Comparison of ENCODE assay signal across 24 cellular contexts in the genomic region with DNA sequence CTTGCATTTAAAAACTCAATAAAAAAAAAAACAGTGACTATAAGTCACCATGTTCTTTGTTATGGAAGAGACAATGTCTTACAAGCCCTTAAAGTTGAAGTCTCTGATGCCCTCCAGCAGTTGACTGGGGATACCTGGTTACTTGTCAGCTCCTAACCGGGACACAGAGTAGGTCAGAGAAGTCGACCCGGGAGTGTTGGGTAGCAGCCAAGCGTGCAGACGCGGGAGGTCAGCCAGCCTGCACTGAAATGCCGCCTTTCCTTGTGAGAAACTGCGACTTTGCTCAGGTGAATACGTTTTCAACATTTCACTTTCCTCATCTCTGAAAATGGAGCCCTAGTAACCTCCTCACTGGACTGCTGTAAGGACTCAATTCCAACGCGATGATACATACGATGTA.
"Had no signal": no experiment of that assay in that cellular context is flagged by ENCODE, and none has a peak within 500 bp of the region (broad histone marks: within the 10 kb centered on the region; RNA-seq: fewer than 3 reads in every experiment).

No MANE protein-coding gene starts in this region.

- H3K9me3 ChIP-seq: colonic mucosa, gastrocnemius medialis, mucosa of descending colon, psoas muscle, right atrium auricular region, transverse colon had no signal

- H3K4me3 ChIP-seq: colonic mucosa, gastrocnemius medialis, mucosa of descending colon, psoas muscle, right atrium auricular region, transverse colon had no signal

- H3K27me3 ChIP-seq: colonic mucosa, gastrocnemius medialis, right atrium auricular region, transverse colon had no signal

- H3K27ac ChIP-seq: colonic mucosa, gastrocnemius medialis, parathyroid adenoma, psoas muscle, right atrium auricular region, transverse colon, WERI-Rb-1 had no signal

- ATAC-seq: activated naive CD4-positive, alpha-beta T cell treated with anti-CD3 and anti-CD28 coated beads, Interleukin-2, amount 50 U/mL, for 72 hours; gastrocnemius medialis; left ventricle myocardium superior; mucosa of descending colon; psoas muscle; stimulated activated naive B cell treated with anti-CD40 and anti-IgM and Interleukin-4, amounts not matched to agents 10 μg/mL and 1 μg/mL and 100 μg/mL, for 72 hours; T-helper 17 cell had no signal

- H3K36me3 ChIP-seq: colonic mucosa, gastrocnemius medialis, right atrium auricular region, transverse colon, WERI-Rb-1 had no signal

- DNase-seq: activated CD4-positive, alpha-beta memory T cell treated with anti-CD3 and anti-CD28 coated beads, Interleukin-2, amount 10 ng/mL, durations not matched to agents 7 days and 5 days; activated CD4-positive, alpha-beta T cell treated with anti-CD3 and anti-CD28 coated beads, Interleukin-2, amount 10 ng/mL, durations not matched to agents 7 days and 5 days; activated CD4-positive, CD25-positive, alpha-beta regulatory T cell treated with anti-CD3 and anti-CD28 coated beads, Interleukin-2, amount 50 U/mL, for 72 hours; activated naive CD4-positive, alpha-beta T cell; activated T-cell treated with anti-CD3 and anti-CD28 coated beads, Interleukin-2, amount 50 U/mL, for 48 hours; colonic mucosa; effector CD8-positive, alpha-beta T cell; gastrocnemius medialis; head of caudate nucleus; hypothalamus; left ventricle myocardium superior; mucosa of descending colon; nucleus accumbens; psoas muscle; stimulated activated CD4-positive, alpha-beta T cell treated with anti-CD3 and anti-CD28 coated beads, Interleukin-15, amount 100 ng/mL, for 24 hours; stimulated activated CD4-positive, alpha-beta T cell treated with anti-CD3 and anti-CD28 coated beads, Interleukin-2, amount 100 ng/mL, for 24 hours; stimulated activated naive B cell treated with anti-CD40 and anti-IgM and Interleukin-4, amounts not matched to agents 10 μg/mL and 1 μg/mL and 100 μg/mL, for 72 hours; T-helper 17 cell; T1000; transverse colon; WERI-Rb-1 had no signal

- H3K4me1 ChIP-seq: colonic mucosa, gastrocnemius medialis, parathyroid adenoma, psoas muscle, right atrium auricular region had no signal
